ENCODE assay signal across 10 cellular contexts in the genomic region with DNA sequence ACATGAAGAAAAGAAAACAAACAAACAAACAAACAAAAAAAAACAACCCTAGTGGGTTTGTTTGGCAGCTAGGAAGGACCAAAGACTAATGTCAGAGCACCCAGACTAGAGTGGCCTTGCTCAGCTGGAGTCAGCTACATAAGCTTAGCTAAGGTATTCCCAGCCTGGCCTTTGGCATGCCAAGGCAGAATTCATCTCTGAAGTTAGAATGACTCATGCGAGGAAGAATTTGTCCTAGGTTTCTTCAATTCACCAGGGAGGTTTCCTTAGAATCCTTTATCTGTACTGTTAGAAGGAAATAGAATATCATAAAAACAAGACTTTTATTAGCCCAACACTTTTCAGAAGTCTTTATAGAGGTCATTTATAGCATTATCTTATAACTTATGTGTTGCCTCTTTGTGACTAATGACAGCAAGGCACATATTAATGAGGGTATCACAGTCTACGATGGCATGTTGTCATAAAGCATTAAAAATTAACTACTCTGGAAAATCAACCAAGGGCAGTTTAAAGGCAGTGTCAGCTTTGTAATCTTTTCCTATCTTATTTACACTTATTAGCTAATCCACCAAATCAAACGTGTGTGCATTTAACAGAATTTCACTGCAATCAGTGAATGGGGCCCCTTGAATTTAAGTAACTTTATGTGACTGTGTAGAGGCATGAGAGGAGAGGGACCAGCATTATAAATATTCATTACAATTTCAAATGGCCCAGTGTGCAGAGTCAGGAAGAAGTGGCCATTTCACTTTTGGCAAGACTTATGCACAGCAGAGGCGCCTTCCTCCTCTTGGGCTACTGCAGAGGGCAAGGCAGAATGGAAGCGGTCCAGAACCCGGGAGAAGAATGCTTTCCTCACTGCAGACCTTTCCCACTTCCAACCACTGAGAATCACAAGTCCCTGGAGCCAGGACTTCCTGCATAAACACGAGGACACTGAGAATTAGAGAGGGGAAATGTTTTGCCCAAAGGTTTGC. TPM values are rescaled to one million over a fixed set of nuclear protein-coding genes. Genes with fewer than 3 reads are reported as not detected.
DNase-seq lines count a peak whose midpoint lies in the region; ATAC-seq, FAIRE-seq and TF ChIP-seq lines count a peak whose summit lies in the region.
"Had no signal": no experiment of that assay in that cellular context is flagged by ENCODE, and none has a peak within 500 bp of the region (broad histone marks: within the 10 kb centered on the region; RNA-seq: fewer than 3 reads in every experiment).

No MANE protein-coding gene starts in this region.

- H3K4me1 Mint-ChIP-seq in immature natural killer cell = no peaks in the 10 kb centered on the region

- CTCF ChIA-PET in RWPE1 (lab: Yijun Ruan, JAX) = interaction anchor here (0.9 to 1.4 kb wide), 2 partner anchors 107 to 110 kb away, joined by 3 to 5 read pairs; no protein-coding TSS in a partner anchor

- H3K9me3 Mint-ChIP-seq in immature natural killer cell = peaks cover 0 to 2% (median 0%) of the 10 kb centered on the region in 6 donors
- H3K9me3 Mint-ChIP-seq: brain had no signal

- H3K4me3 ChIP-seq in fibroblast of the aortic adventitia (ENCODE audit: low read depth, low read length) = no peak overlapping the region
- H3K4me3 ChIP-seq in pancreas = no peak overlapping the region
- H3K4me3 ChIP-seq: lower lobe of right lung had no signal

- no peaks in the 10 kb centered on the region for H3K36me3 Mint-ChIP-seq in immature natural killer cell
- H3K36me3 Mint-ChIP-seq: brain had no signal

- peaks cover 4 to 7% (median 6%) of the 10 kb centered on the region in 3 donors for H3K27me3 Mint-ChIP-seq in immature natural killer cell (ENCODE audit: low read depth in 3 of 3)

- no peak for TF ChIP-seq CTCF in RWPE1 (conservative IDR thresholded peaks at IDR 0.05; ENCODE audit: low read depth)
- no peak for TF ChIP-seq CTCF in fibroblast of the aortic adventitia (IDR thresholded peaks at IDR 0.05; ENCODE audit: insufficient read depth, low read length)
- no peak for TF ChIP-seq CTCF in pancreas (IDR thresholded peaks at IDR 0.05)

- no peak for FAIRE-seq in pancreas (lab: Jason Lieb, UNC)

- no peaks in the 10 kb centered on the region for H3K9me3 ChIP-seq in pancreas
- H3K9me3 ChIP-seq: lower lobe of right lung had no signal

- H3K27ac ChIP-seq in RWPE1 (no peak overlapping the region), pancreas (peak overlapping the region in 2 of 4 donors; percentile 31 to 47)
- H3K27ac ChIP-seq: lower lobe of right lung had no signal

- DNase-seq in GM03348 (ENCODE audit: low spot score) = peak; percentile 77
- peak; percentile 81 for DNase-seq in RWPE1 (ENCODE audit: low spot score)
- DNase-seq in fibroblast of the aortic adventitia (ENCODE audit: low read depth) = peak; percentile 71
- peak in 1 of 6 donors; percentile 22 for DNase-seq in pancreas
- no peak for DNase-seq in immature natural killer cell
- DNase-seq in stimulated activated CD4-positive, alpha-beta T cell treated with anti-CD3 and anti-CD28 coated beads, Interleukin-2, amount 100 ng/mL, for 24 hours = no peak
- DNase-seq: lower lobe of right lung had no signal

- peaks cover 0 to 11% (median 0%) of the 10 kb centered on the region in 3 donors for H3K4me1 ChIP-seq in pancreas
- H3K4me1 ChIP-seq: lower lobe of right lung had no signal

- H3K27me3 ChIP-seq in pancreas = no peaks in the 10 kb centered on the region

- no peak overlapping the region for H3K27ac Mint-ChIP-seq in immature natural killer cell
- H3K27ac Mint-ChIP-seq: brain had no signal

- POLR2A ChIA-PET in RWPE1 (lab: Yijun Ruan, JAX; ENCODE audit: low non-redundant PET) = no interaction called here

- ATAC-seq in pancreas (peak; percentile 66 to 86 (median 76)), GM21723 (IDR thresholded peaks at IDR 0.05; ENCODE audit: unreplicated experiment) (no peak), HG03457 (IDR thresholded peaks at IDR 0.05; ENCODE audit: unreplicated experiment) (no peak)

- 25 to 31% methylated on average over 7 of the region's 7 CpGs for WGBS in pancreas, 2 donors

- no peak overlapping the region for H3K4me3 Mint-ChIP-seq in immature natural killer cell
- H3K4me3 Mint-ChIP-seq: brain had no signal

- no peaks in the 10 kb centered on the region for H3K36me3 ChIP-seq in pancreas
- H3K36me3 ChIP-seq: lower lobe of right lung had no signal

- intact Hi-C loops in pancreas (cut with DNase I) = loop anchor here in 1 of 3 donors (5.0 kb wide), 1 partner anchor 97 kb away; no protein-coding TSS in a partner anchor

RNA-seq across cellular contexts. Expression of gene SLC5A1, which starts 36.3 kb away (rescaled TPM):
- total RNA-seq in fibroblast of the aortic adventitia (ENCODE audit: low replicate concordance) (under 0.01 and 0.25 TPM in 2 replicates), pancreas (1 to 10 TPM in 5 of 6 donors, under 1 TPM in 1; 0.51 to 3.2 (median 2.6) TPM)
- polyA plus RNA-seq in pancreas (1 to 10 TPM; 1.1 to 5.9 TPM), immature natural killer cell (not detected)

Comparison
In these comparisons a context has a peak if more than half of its experiments do, and no peak if none do; other contexts are left out.
1. DNase-seq: peak in GM03348 (single experiment), RWPE1 (single experiment) and fibroblast of the aortic adventitia (single experiment); none in immature natural killer cell (0 of 3) and stimulated activated CD4-positive, alpha-beta T cell treated with anti-CD3 and anti-CD28 coated beads, Interleukin-2, amount 100 ng/mL, for 24 hours (0 of 2).
2. ATAC-seq: peak in pancreas (4 of 4); none in GM21723 (single experiment) and HG03457 (single experiment).